10 cellular contexts compared by ENCODE assay signal in the genomic region with DNA sequence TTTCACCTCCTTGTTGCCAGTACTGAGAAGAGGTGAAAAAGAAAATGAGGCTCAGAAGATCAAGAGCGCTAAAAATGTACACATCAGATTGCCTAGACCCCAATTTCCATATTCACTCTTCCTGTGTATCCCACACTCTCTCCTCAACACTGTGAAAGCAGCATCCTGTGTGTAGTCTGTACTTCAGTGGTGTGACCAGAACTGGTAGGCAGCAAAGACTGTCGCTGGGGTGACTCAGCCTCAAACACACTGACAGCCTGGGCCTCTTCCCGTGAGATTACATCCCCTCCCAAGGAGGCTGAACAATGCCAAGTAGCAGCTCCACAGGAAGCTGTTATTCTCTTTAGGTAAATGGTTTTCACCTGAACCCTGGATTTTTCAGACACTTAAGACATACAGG.
A peak's percentile ranks its signal among the peaks of the same experiment; 100 is the strongest.
DNase-seq lines count a peak whose midpoint lies in the region; ATAC-seq and TF ChIP-seq lines count a peak whose summit lies in the region.
"Had no signal": no experiment of that assay in that cellular context is flagged by ENCODE, and none has a peak within 500 bp of the region (broad histone marks: within the 10 kb centered on the region; RNA-seq: fewer than 3 reads in every experiment).

No MANE protein-coding gene starts in this region.

- H3K79me2 ChIP-seq in ACC112 (ENCODE audit: control insufficient read depth, insufficient read depth, low read length, unreplicated experiment) (no peaks in the 10 kb centered on the region), GM23248 (ENCODE audit: insufficient read depth) (no peaks in the 10 kb centered on the region), SK-N-SH (ENCODE audit: insufficient read depth) (no peaks in the 10 kb centered on the region)

- H3K9me3 ChIP-seq in GM23248 (ENCODE audit: low read depth) (no peaks in the 10 kb centered on the region), SK-N-SH (no peaks in the 10 kb centered on the region)

- POLR2A ChIA-PET in SK-N-SH (lab: Yijun Ruan, JAX) = no interaction called here

- H3K4me2 ChIP-seq in GM23248 (ENCODE audit: unreplicated experiment) (no peak overlapping the region), SK-N-SH (no peak overlapping the region)

- H3F3A ChIP-seq in GM23248 (ENCODE audit: insufficient read depth) (no peaks in the 10 kb centered on the region), SK-N-SH (replicated peaks; ENCODE audit: insufficient read depth) (no peaks in the 10 kb centered on the region)

- no peaks in the 10 kb centered on the region for H3K36me3 ChIP-seq in ACC112 (ENCODE audit: insufficient read depth, low read length)
- no peaks in the 10 kb centered on the region for H3K36me3 ChIP-seq in GM23248 (ENCODE audit: low read depth)
- no peaks in the 10 kb centered on the region for H3K36me3 ChIP-seq in SK-N-SH (replicated peaks in 1 of 2; ENCODE audit: control insufficient read depth in 1 of 2, insufficient read depth in 2 of 2, low read length in 1 of 2)

- WGBS in GM23248 (ENCODE audit: low coverage in 1 of 2, low lambda C conversion rate in 2 of 2, missing lambda C conversion rate in 2 of 2), 2 experiments = 53% methylated on average over 3 of the region's 3 CpGs
- 52% methylated on average over 3 of the region's 3 CpGs for WGBS in SK-N-SH (ENCODE audit: low lambda C conversion rate)

- ATAC-seq in GM21526 (IDR thresholded peaks at IDR 0.05; ENCODE audit: low FRiP score, unreplicated experiment) (no peak), GM21381 (IDR thresholded peaks at IDR 0.05; ENCODE audit: unreplicated experiment) (no peak), HG02642 (IDR thresholded peaks at IDR 0.05; ENCODE audit: poor library complexity, unreplicated experiment) (no peak)

- TF ChIP-seq EP300 in SK-N-SH (IDR thresholded peaks at IDR 0.05; ENCODE audit: borderline replicate concordance in 1 of 2, low read depth in 1 of 2, low read length in 1 of 2) = no peak

- H3K9me2 ChIP-seq in GM23248 (ENCODE audit: insufficient read depth) (no peaks in the 10 kb centered on the region), SK-N-SH (no peaks in the 10 kb centered on the region)

- TF ChIP-seq RAD21 in SK-N-SH (IDR thresholded peaks at IDR 0.05; ENCODE audit: low read length) = no peak

- H3K27ac ChIP-seq in ACC112 (ENCODE audit: low read depth, low read length) = peak overlapping the region; percentile 4; the same call in 1 of the 2 replicates
- H3K27ac ChIP-seq in GM23248 = no peak overlapping the region
- no peak overlapping the region for H3K27ac ChIP-seq in SK-N-SH (ENCODE audit: low read depth in 2 of 2, low read length in 1 of 2)

- CTCF ChIA-PET in SK-N-SH (lab: Yijun Ruan, JAX) = no interaction called here

- in situ Hi-C loops in GM23248 (cut with MboI) = no loop called here

- peaks cover 32% of the 10 kb centered on the region for H3K4me1 ChIP-seq in ACC112 (ENCODE audit: control insufficient read depth, insufficient read depth, low read length, unreplicated experiment)
- peaks cover 12% of the 10 kb centered on the region for H3K4me1 ChIP-seq in GM23248 (ENCODE audit: insufficient read depth)
- no peaks in the 10 kb centered on the region for H3K4me1 ChIP-seq in SK-N-SH (ENCODE audit: control insufficient read depth in 1 of 2, insufficient read depth in 2 of 2, low read depth in 1 of 2, low read length in 1 of 2)

- H4K20me1 ChIP-seq in GM23248 (ENCODE audit: insufficient read depth) (no peaks in the 10 kb centered on the region), SK-N-SH (ENCODE audit: insufficient read depth) (no peaks in the 10 kb centered on the region)

- H3K27me3 ChIP-seq in ACC112 (ENCODE audit: insufficient read depth, low read length) (no peaks in the 10 kb centered on the region), GM23248 (replicated peaks; ENCODE audit: insufficient read depth) (no peaks in the 10 kb centered on the region), SK-N-SH (ENCODE audit: insufficient read depth) (no peaks in the 10 kb centered on the region)

- peak overlapping the region; percentile 18 for H2AFZ ChIP-seq in ACC112 (ENCODE audit: low read length, unreplicated experiment)
- H2AFZ ChIP-seq in GM23248 = no peak overlapping the region
- no peak overlapping the region for H2AFZ ChIP-seq in SK-N-SH (ENCODE audit: low read depth)

- DNase-seq in GM23248 = peak; percentile 48
- DNase-seq in SK-N-SH = no peak
- DNase-seq in hepatic stellate cell (ENCODE audit: low spot score) = peak; percentile 18
- DNase-seq in stimulated activated CD4-positive, alpha-beta T cell treated with anti-CD3 and anti-CD28 coated beads, Interleukin-15, amount 100 ng/mL, for 24 hours = no peak
- DNase-seq: NCI-H146, Right ventricle myocardium superior had no signal

- H3K4me3 ChIP-seq in ACC112 (ENCODE audit: low read depth, low read length) (no peak overlapping the region), GM23248 (no peak overlapping the region), SK-N-SH (ENCODE audit: low read depth in 2 of 2, low read length in 1 of 2) (no peak overlapping the region)

- H3K9ac ChIP-seq in GM23248 = no peak overlapping the region
- no peak overlapping the region for H3K9ac ChIP-seq in SK-N-SH

- TF ChIP-seq CTCF in SK-N-SH (IDR thresholded peaks at IDR 0.05) = no peak

TF ChIP-seq in SK-N-SH, 30 proteins besides CTCF, POLR2A, EP300 and RAD21:
- no peak for TF ChIP-seq EZH2phosphoT487 (IDR thresholded peaks at IDR 0.05; ENCODE audit: borderline replicate concordance, low read depth)
- peak; percentile 25; the same call in 1 of the 2 replicates for TF ChIP-seq FOSL2 (IDR thresholded peaks at IDR 0.05; ENCODE audit: borderline replicate concordance, low read depth)
- no peak for TF ChIP-seq CHD2 (IDR thresholded peaks at IDR 0.05; ENCODE audit: low read length, partially characterized antibody)
- TF ChIP-seq, protein P1, sequence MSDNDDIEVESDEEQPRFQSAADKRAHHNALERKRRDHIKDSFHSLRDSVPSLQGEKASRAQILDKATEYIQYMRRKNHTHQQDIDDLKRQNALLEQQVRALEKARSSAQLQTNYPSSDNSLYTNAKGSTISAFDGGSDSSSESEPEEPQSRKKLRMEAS (IDR thresholded peaks at IDR 0.05; ENCODE audit: low read depth) = no peak
- TF ChIP-seq, protein P2, sequence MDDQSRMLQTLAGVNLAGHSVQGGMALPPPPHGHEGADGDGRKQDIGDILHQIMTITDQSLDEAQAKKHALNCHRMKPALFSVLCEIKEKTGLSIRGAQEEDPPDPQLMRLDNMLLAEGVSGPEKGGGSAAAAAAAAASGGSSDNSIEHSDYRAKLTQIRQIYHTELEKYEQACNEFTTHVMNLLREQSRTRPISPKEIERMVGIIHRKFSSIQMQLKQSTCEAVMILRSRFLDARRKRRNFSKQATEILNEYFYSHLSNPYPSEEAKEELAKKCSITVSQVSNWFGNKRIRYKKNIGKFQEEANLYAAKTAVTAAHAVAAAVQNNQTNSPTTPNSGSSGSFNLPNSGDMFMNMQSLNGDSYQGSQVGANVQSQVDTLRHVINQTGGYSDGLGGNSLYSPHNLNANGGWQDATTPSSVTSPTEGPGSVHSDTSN (IDR thresholded peaks at IDR 0.05) = no peak
- TF ChIP-seq, protein P3, sequence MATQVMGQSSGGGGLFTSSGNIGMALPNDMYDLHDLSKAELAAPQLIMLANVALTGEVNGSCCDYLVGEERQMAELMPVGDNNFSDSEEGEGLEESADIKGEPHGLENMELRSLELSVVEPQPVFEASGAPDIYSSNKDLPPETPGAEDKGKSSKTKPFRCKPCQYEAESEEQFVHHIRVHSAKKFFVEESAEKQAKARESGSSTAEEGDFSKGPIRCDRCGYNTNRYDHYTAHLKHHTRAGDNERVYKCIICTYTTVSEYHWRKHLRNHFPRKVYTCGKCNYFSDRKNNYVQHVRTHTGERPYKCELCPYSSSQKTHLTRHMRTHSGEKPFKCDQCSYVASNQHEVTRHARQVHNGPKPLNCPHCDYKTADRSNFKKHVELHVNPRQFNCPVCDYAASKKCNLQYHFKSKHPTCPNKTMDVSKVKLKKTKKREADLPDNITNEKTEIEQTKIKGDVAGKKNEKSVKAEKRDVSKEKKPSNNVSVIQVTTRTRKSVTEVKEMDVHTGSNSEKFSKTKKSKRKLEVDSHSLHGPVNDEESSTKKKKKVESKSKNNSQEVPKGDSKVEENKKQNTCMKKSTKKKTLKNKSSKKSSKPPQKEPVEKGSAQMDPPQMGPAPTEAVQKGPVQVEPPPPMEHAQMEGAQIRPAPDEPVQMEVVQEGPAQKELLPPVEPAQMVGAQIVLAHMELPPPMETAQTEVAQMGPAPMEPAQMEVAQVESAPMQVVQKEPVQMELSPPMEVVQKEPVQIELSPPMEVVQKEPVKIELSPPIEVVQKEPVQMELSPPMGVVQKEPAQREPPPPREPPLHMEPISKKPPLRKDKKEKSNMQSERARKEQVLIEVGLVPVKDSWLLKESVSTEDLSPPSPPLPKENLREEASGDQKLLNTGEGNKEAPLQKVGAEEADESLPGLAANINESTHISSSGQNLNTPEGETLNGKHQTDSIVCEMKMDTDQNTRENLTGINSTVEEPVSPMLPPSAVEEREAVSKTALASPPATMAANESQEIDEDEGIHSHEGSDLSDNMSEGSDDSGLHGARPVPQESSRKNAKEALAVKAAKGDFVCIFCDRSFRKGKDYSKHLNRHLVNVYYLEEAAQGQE (IDR thresholded peaks at IDR 0.05; ENCODE audit: low read depth, low read length) = no peak
- no peak for TF ChIP-seq SMC3 (IDR thresholded peaks at IDR 0.05; ENCODE audit: low read depth, low read length)
- TF ChIP-seq NFIC (IDR thresholded peaks at IDR 0.05; ENCODE audit: borderline replicate concordance) = no peak

Comparison
In these comparisons a context has a peak if more than half of its experiments do, and no peak if none do; other contexts are left out.
1. DNase-seq: peak in GM23248 (single experiment) and hepatic stellate cell (single experiment); none in SK-N-SH (single experiment) and stimulated activated CD4-positive, alpha-beta T cell treated with anti-CD3 and anti-CD28 coated beads, Interleukin-15, amount 100 ng/mL, for 24 hours (single experiment).